In the genomic region with DNA sequence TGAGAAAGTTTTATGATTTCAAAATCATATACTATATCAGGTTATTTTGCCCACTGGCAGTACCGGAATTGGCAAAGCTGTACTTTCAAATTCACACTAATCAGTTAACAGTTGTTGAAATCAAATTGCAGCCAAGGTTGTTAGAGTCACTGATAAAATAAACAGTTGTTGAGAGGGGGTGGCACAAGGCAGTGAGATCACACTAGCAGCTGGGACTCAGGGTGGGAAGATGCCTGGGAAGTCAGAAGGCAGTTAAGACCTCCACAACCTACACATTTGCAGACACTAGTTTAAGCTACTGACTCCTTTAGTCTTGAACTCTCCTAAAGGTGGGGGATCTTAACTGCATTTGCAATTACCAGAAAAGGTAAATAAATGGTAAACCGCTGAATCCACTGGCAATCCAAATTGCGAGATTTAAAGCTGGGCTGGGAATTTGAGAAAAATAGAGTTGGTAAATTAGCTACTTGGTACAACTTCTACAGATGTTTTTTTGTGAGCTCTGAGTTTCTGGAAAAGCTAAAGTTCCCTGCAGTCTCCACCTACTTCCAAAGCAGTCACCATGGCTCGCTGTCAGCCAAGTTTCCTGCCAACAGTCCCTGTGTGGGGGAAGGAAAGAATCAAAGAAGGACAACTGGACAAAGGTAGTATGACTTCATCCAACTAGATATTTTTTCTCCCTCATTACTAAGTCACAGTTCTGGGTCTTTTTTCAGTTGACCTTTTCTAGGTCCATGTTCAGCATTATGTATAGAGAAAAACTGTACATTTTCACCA, we compare ENCODE assay signal across 14 cellular contexts.
DNase-seq lines count a peak whose midpoint lies in the region; ATAC-seq and TF ChIP-seq lines count a peak whose summit lies in the region.
"Had no signal": no experiment of that assay in that cellular context is flagged by ENCODE, and none has a peak within 500 bp of the region (broad histone marks: within the 10 kb centered on the region; RNA-seq: fewer than 3 reads in every experiment).

No MANE protein-coding gene starts in this region.

- H3K4me2 ChIP-seq in SK-N-SH = no peak overlapping the region

- peaks cover 0 to 3% of the 10 kb centered on the region in 2 experiments; a peak in 2 of 4 replicates for H3K4me1 ChIP-seq in SK-N-SH (ENCODE audit: control insufficient read depth in 1 of 2, insufficient read depth in 2 of 2, low read depth in 1 of 2, low read length in 1 of 2)
- peaks cover 0 to 5% of the 10 kb centered on the region in 2 donors for H3K4me1 ChIP-seq in thyroid gland
- no peaks in the 10 kb centered on the region for H3K4me1 ChIP-seq in Caco-2

- no peaks in the 10 kb centered on the region for H3K36me3 ChIP-seq in SK-N-SH (replicated peaks in 1 of 2; ENCODE audit: control insufficient read depth in 1 of 2, insufficient read depth in 2 of 2, low read length in 1 of 2)
- H3K36me3 ChIP-seq in thyroid gland = no peaks in the 10 kb centered on the region
- H3K36me3 ChIP-seq in Caco-2 (ENCODE audit: control insufficient read depth, insufficient read depth, low read length) = no peaks in the 10 kb centered on the region
- H3K36me3 ChIP-seq: neutrophil had no signal

- 0 out of 2 replicates have a peak overlapping the region, but pooled peaks have one; percentile 45 for H2AFZ ChIP-seq in SK-N-SH (ENCODE audit: low read depth)

- H3K9me3 Mint-ChIP-seq in Caco-2 (ENCODE audit: unreplicated experiment) = no peaks in the 10 kb centered on the region
- H3K9me3 Mint-ChIP-seq: activated naive CD8-positive, alpha-beta T cell treated with anti-CD3 and anti-CD28 coated beads, Interleukin-2, amount 10 ng/mL, durations not matched to agents 7 days and 5 days had no signal

- no peaks in the 10 kb centered on the region for H3F3A ChIP-seq in SK-N-SH (replicated peaks; ENCODE audit: insufficient read depth)

- WGBS in SK-N-SH (ENCODE audit: low lambda C conversion rate) = 84% methylated on average over 4 of the region's 4 CpGs
- 47 to 61% methylated on average over 4 of the region's 4 CpGs for WGBS in thyroid gland, 2 donors

- POLR2A ChIA-PET in SK-N-SH (lab: Yijun Ruan, JAX) (no interaction called here), Caco-2 (lab: Charles Lee) (no interaction called here)

- no peak overlapping the region for H3K4me3 ChIP-seq in SK-N-SH (ENCODE audit: low read depth in 2 of 2, low read length in 1 of 2)
- H3K4me3 ChIP-seq in thyroid gland (replicated peaks in 1 of 3) = no peak overlapping the region
- H3K4me3 ChIP-seq in Caco-2 (ENCODE audit: low read depth, low read length) = no peak overlapping the region

- H3K9ac ChIP-seq in SK-N-SH = no peak overlapping the region

- H3K27me3 ChIP-seq in SK-N-SH (ENCODE audit: insufficient read depth) (no peaks in the 10 kb centered on the region), thyroid gland (no peaks in the 10 kb centered on the region), Caco-2 (replicated peaks; ENCODE audit: control insufficient read depth, insufficient read depth, low read length) (no peaks in the 10 kb centered on the region)
- H3K27me3 ChIP-seq: neutrophil had no signal

- BruUV-seq in Caco-2 (replicated peaks; lab: Mats Ljungman, UMichigan) = no TSS peak

- H3K4me1 Mint-ChIP-seq in Caco-2 (ENCODE audit: low read depth, unreplicated experiment) = no peaks in the 10 kb centered on the region
- H3K4me1 Mint-ChIP-seq: activated naive CD8-positive, alpha-beta T cell treated with anti-CD3 and anti-CD28 coated beads, Interleukin-2, amount 10 ng/mL, durations not matched to agents 7 days and 5 days had no signal

- H3K9me2 ChIP-seq in SK-N-SH = no peaks in the 10 kb centered on the region

- intact Hi-C loops in thyroid gland (cut with DNase I) = no loop called here
- intact Hi-C loops in Caco-2 (cut with micrococcal nuclease; ENCODE audit: unreplicated experiment) = no loop called here

- no peaks in the 10 kb centered on the region for H3K79me2 ChIP-seq in SK-N-SH (ENCODE audit: insufficient read depth)

- CTCF ChIA-PET in SK-N-SH (lab: Yijun Ruan, JAX) (interaction anchor here (0.9 to 1.1 kb wide), 2 partner anchors 9 to 107 kb away, joined by 3 read pairs; no protein-coding TSS in a partner anchor), Caco-2 (lab: Charles Lee) (no interaction called here)

- no peak overlapping the region for H3K27ac ChIP-seq in SK-N-SH (ENCODE audit: low read depth in 2 of 2, low read length in 1 of 2)
- peak overlapping the region in 1 of 3 donors; percentile 1 for H3K27ac ChIP-seq in thyroid gland
- H3K27ac ChIP-seq: neutrophil had no signal

- ATAC-seq in SK-N-SH treated with all-trans-retinoic acid at 6 μM for 48 hours (no peak), GM21737 (IDR thresholded peaks at IDR 0.05; ENCODE audit: unreplicated experiment) (no peak)

- H4K20me1 ChIP-seq in SK-N-SH (ENCODE audit: insufficient read depth) = no peaks in the 10 kb centered on the region

- no peak for TF ChIP-seq EP300 in SK-N-SH (IDR thresholded peaks at IDR 0.05; ENCODE audit: borderline replicate concordance in 1 of 2, low read depth in 1 of 2, low read length in 1 of 2)

- H3K36me3 Mint-ChIP-seq in Caco-2 (ENCODE audit: insufficient read depth, unreplicated experiment) = no peaks in the 10 kb centered on the region
- H3K36me3 Mint-ChIP-seq: activated naive CD8-positive, alpha-beta T cell treated with anti-CD3 and anti-CD28 coated beads, Interleukin-2, amount 10 ng/mL, durations not matched to agents 7 days and 5 days had no signal

- no peak for TF ChIP-seq RAD21 in SK-N-SH (IDR thresholded peaks at IDR 0.05; ENCODE audit: low read length)

- H3K27me3 Mint-ChIP-seq in Caco-2 (ENCODE audit: insufficient read depth, unreplicated experiment) = no peaks in the 10 kb centered on the region
- H3K27me3 Mint-ChIP-seq: activated naive CD8-positive, alpha-beta T cell treated with anti-CD3 and anti-CD28 coated beads, Interleukin-2, amount 10 ng/mL, durations not matched to agents 7 days and 5 days had no signal

- TF ChIP-seq POLR2A in thyroid gland (IDR thresholded peaks at IDR 0.05) = no peak

- H3K9me3 ChIP-seq in SK-N-SH = no peaks in the 10 kb centered on the region
- H3K9me3 ChIP-seq in thyroid gland = no peaks in the 10 kb centered on the region
- no peaks in the 10 kb centered on the region for H3K9me3 ChIP-seq in Caco-2
- H3K9me3 ChIP-seq: neutrophil had no signal

- no peak overlapping the region for H3K27ac Mint-ChIP-seq in Caco-2 (ENCODE audit: unreplicated experiment)
- H3K27ac Mint-ChIP-seq: activated naive CD8-positive, alpha-beta T cell treated with anti-CD3 and anti-CD28 coated beads, Interleukin-2, amount 10 ng/mL, durations not matched to agents 7 days and 5 days; endodermal cell had no signal

- no peak overlapping the region for H3K4me3 Mint-ChIP-seq in Caco-2 (ENCODE audit: unreplicated experiment)
- H3K4me3 Mint-ChIP-seq: activated naive CD8-positive, alpha-beta T cell treated with anti-CD3 and anti-CD28 coated beads, Interleukin-2, amount 10 ng/mL, durations not matched to agents 7 days and 5 days; endodermal cell had no signal

- TF ChIP-seq CTCF in SK-N-SH (IDR thresholded peaks at IDR 0.05) = no peak
- TF ChIP-seq CTCF in thyroid gland (IDR thresholded peaks at IDR 0.05) = no peak
- TF ChIP-seq CTCF in Caco-2 (IDR thresholded peaks at IDR 0.05; ENCODE audit: insufficient read depth in 1 of 2, low read depth in 1 of 2, low read length in 1 of 2, severe bottlenecking in 1 of 2, unreplicated experiment in 1 of 2) = no peak

- DNase-seq in SK-N-SH (peak; percentile 5), fibroblast of peridontal ligament (ENCODE audit: extremely low read depth) (peak; percentile 70), mucosa of gallbladder (ENCODE audit: low spot score) (peak; percentile 15), thyroid gland (peak; percentile 20 to 55), Caco-2 (no peak), DMS79 (lab: John Stamatoyannopoulos, UW) (no peak)
- DNase-seq: activated CD8-positive, alpha-beta memory T cell treated with anti-CD3 and anti-CD28 coated beads for 24 hours; activated naive CD8-positive, alpha-beta T cell treated with anti-CD3 and anti-CD28 coated beads, Interleukin-2, amount 10 ng/mL, durations not matched to agents 7 days and 5 days; DND-41; endodermal cell; NCI-H2171 treated with DMSO at 0.1 percent for 48 hours had no signal

TF ChIP-seq in SK-N-SH, 30 proteins besides CTCF, POLR2A, EP300 and RAD21:
- TF ChIP-seq IRF3 (IDR thresholded peaks at IDR 0.05; ENCODE audit: low read depth, low read length) (no peak), NFIC (IDR thresholded peaks at IDR 0.05; ENCODE audit: borderline replicate concordance) (0 out of 2 replicates have a peak, but pooled peaks have one; percentile 6)

TF ChIP-seq in SK-N-SH treated with all-trans-retinoic acid at 6 μM for 48 hours, 23 proteins besides CTCF, POLR2A, EP300 and RAD21 (continues in another document):
- TF ChIP-seq ISL1 (CRISPR knock-in tag; IDR thresholded peaks at IDR 0.05) = no peak
- TF ChIP-seq, protein P1, sequence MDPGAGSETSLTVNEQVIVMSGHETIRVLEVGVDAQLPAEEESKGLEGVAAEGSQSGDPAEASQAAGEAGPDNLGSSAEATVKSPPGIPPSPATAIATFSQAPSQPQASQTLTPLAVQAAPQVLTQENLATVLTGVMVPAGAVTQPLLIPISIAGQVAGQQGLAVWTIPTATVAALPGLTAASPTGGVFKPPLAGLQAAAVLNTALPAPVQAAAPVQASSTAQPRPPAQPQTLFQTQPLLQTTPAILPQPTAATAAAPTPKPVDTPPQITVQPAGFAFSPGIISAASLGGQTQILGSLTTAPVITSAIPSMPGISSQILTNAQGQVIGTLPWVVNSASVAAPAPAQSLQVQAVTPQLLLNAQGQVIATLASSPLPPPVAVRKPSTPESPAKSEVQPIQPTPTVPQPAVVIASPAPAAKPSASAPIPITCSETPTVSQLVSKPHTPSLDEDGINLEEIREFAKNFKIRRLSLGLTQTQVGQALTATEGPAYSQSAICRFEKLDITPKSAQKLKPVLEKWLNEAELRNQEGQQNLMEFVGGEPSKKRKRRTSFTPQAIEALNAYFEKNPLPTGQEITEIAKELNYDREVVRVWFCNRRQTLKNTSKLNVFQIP (CRISPR knock-in tag; IDR thresholded peaks at IDR 0.05; ENCODE audit: borderline replicate concordance, low read depth) = no peak

Comparison
In these comparisons a context has a peak if more than half of its experiments do, and no peak if none do; other contexts are left out.
1. DNase-seq: peak in SK-N-SH (single experiment), fibroblast of peridontal ligament (single experiment), mucosa of gallbladder (single experiment) and thyroid gland (2 of 2); none in Caco-2 (0 of 2) and DMS79 (single experiment).